ENCODE assay signal across 25 cellular contexts in genomic region chr19:42552086-42553065, GRCh38. TPM values are rescaled to one million over a fixed set of nuclear protein-coding genes. Genes with fewer than 3 reads are reported as not detected.
DNase-seq lines count a peak whose midpoint lies in the region; ATAC-seq and TF ChIP-seq lines count a peak whose summit lies in the region.
"Had no signal": no experiment of that assay in that cellular context is flagged by ENCODE, and none has a peak within 500 bp of the region (broad histone marks: within the 10 kb centered on the region; RNA-seq: fewer than 3 reads in every experiment).

No MANE protein-coding gene starts in this region.

- no peak overlapping the region for H3K27ac Mint-ChIP-seq in activated CD8-positive, alpha-beta memory T cell treated with anti-CD3 and anti-CD28 coated beads, Interleukin-2, amount 10 ng/mL, durations not matched to agents 7 days and 5 days
- no peak overlapping the region for H3K27ac Mint-ChIP-seq in chondrocyte (ENCODE audit: unreplicated experiment)
- H3K27ac Mint-ChIP-seq: GM23338, HFFc6, IgD-negative memory B cell had no signal

- no peak overlapping the region for H2AFZ ChIP-seq in osteoblast (ENCODE audit: low read length)
- H2AFZ ChIP-seq: GM23338 had no signal

- DNase-seq in activated CD8-positive, alpha-beta memory T cell treated with anti-CD3 and anti-CD28 coated beads, Interleukin-2, amount 10 ng/mL, durations not matched to agents 7 days and 5 days, result peak; percentile 31
- no peak for DNase-seq in activated CD8-positive, alpha-beta memory T cell treated with anti-CD3 and anti-CD28 coated beads, Interleukin-2, amount 50 U/mL, for 4 hours
- peak; percentile 47 for DNase-seq in NCI-H526 treated with DMSO at 0.1 percent for 48 hours (lab: John Stamatoyannopoulos, UW)
- peak; percentile 32 for DNase-seq in osteoblast (ENCODE audit: insufficient read length, low spot score, missing footprints)
- peak; percentile 31 for DNase-seq in ureter (ENCODE audit: low spot score)
- no peak for DNase-seq in chondrocyte (ENCODE audit: low spot score)
- DNase-seq: BE2C; CD4-positive, CD25-positive, alpha-beta regulatory T cell; DMS153; DND-41; NCI-H1048; NCI-H1417; NCI-H1694; NCI-H2029 treated with DMSO at 0.1 percent for 48 hours; NCI-H510A; NCI-H774 had no signal

- H3K36me3 Mint-ChIP-seq in activated CD8-positive, alpha-beta memory T cell treated with anti-CD3 and anti-CD28 coated beads, Interleukin-2, amount 10 ng/mL, durations not matched to agents 7 days and 5 days, result no peaks in the 10 kb centered on the region
- H3K36me3 Mint-ChIP-seq in chondrocyte (ENCODE audit: low read depth), result peaks cover 3% of the 10 kb centered on the region
- H3K36me3 Mint-ChIP-seq: IgD-negative memory B cell had no signal

- no peaks in the 10 kb centered on the region for H3K4me1 ChIP-seq in osteoblast (ENCODE audit: insufficient read depth, low read length)
- H3K4me1 ChIP-seq: BE2C, HAP-1, SJCRH30 had no signal

- H3K9me3 ChIP-seq in osteoblast (ENCODE audit: low read depth, low read length), result peaks cover 2% of the 10 kb centered on the region
- H3K9me3 ChIP-seq: BE2C, SJCRH30 had no signal

- H3K9me3 Mint-ChIP-seq in activated CD8-positive, alpha-beta memory T cell treated with anti-CD3 and anti-CD28 coated beads, Interleukin-2, amount 10 ng/mL, durations not matched to agents 7 days and 5 days (ENCODE audit: low read depth), result peaks cover 2% of the 10 kb centered on the region
- H3K9me3 Mint-ChIP-seq in chondrocyte (ENCODE audit: low read depth), result peaks cover 8% of the 10 kb centered on the region

- H3K4me3 Mint-ChIP-seq in activated CD8-positive, alpha-beta memory T cell treated with anti-CD3 and anti-CD28 coated beads, Interleukin-2, amount 10 ng/mL, durations not matched to agents 7 days and 5 days, result no peak overlapping the region
- no peak overlapping the region for H3K4me3 Mint-ChIP-seq in chondrocyte (ENCODE audit: unreplicated experiment)
- H3K4me3 Mint-ChIP-seq: CD4-positive, CD25-positive, alpha-beta regulatory T cell; GM23338; HFFc6 had no signal

- no peak for TF ChIP-seq CTCF in osteoblast (IDR thresholded peaks at IDR 0.05; ENCODE audit: extremely low read depth, low read depth, low read length)
- no peak for TF ChIP-seq CTCF in chondrocyte (IDR thresholded peaks at IDR 0.05)

- no peak overlapping the region for H3K27ac ChIP-seq in osteoblast (ENCODE audit: low read depth, low read length)
- H3K27ac ChIP-seq: 22Rv1, KMS-11, SJCRH30 had no signal

- no peak overlapping the region for H3K4me3 ChIP-seq in osteoblast (ENCODE audit: insufficient read depth, low read length)
- H3K4me3 ChIP-seq: GM23338, HAP-1, SJCRH30 had no signal

- peaks cover 37% of the 10 kb centered on the region for H3K27me3 ChIP-seq in osteoblast (ENCODE audit: insufficient read depth, low read length)
- H3K27me3 ChIP-seq: BE2C had no signal

- H3K4me1 Mint-ChIP-seq in activated CD8-positive, alpha-beta memory T cell treated with anti-CD3 and anti-CD28 coated beads, Interleukin-2, amount 10 ng/mL, durations not matched to agents 7 days and 5 days, result peaks cover 10% of the 10 kb centered on the region
- H3K4me1 Mint-ChIP-seq in chondrocyte (ENCODE audit: low read depth), result no peaks in the 10 kb centered on the region
- H3K4me1 Mint-ChIP-seq: CD4-positive, CD25-positive, alpha-beta regulatory T cell had no signal

- H3K4me2 ChIP-seq in osteoblast (ENCODE audit: insufficient read depth, low read length), result no peak overlapping the region
- H3K4me2 ChIP-seq: GM23338, KMS-11 had no signal

- ATAC-seq in activated CD8-positive, alpha-beta memory T cell treated with anti-CD3 and anti-CD28 coated beads, Interleukin-2, amount 10 ng/mL, durations not matched to agents 7 days and 5 days, result no peak
- ATAC-seq in GM19324 (IDR thresholded peaks at IDR 0.05; ENCODE audit: low FRiP score, unreplicated experiment), result no peak
- ATAC-seq: PC-3 had no signal

- no peaks in the 10 kb centered on the region for H3K36me3 ChIP-seq in osteoblast (ENCODE audit: insufficient read depth, low read length)
- H3K36me3 ChIP-seq: BE2C, HAP-1, SJCRH30 had no signal

- peaks cover 11% of the 10 kb centered on the region for H4K20me1 ChIP-seq in osteoblast (ENCODE audit: insufficient read depth, low read length)

- H3K27me3 Mint-ChIP-seq in activated CD8-positive, alpha-beta memory T cell treated with anti-CD3 and anti-CD28 coated beads, Interleukin-2, amount 10 ng/mL, durations not matched to agents 7 days and 5 days, result peaks cover 35% of the 10 kb centered on the region
- peaks cover 29% of the 10 kb centered on the region for H3K27me3 Mint-ChIP-seq in chondrocyte (ENCODE audit: low read depth)

- H3K79me2 ChIP-seq in osteoblast (ENCODE audit: insufficient read depth, low read length), result no peaks in the 10 kb centered on the region

- CTCF ChIA-PET in activated CD8-positive, alpha-beta memory T cell treated with anti-CD3 and anti-CD28 coated beads, Interleukin-2, amount 10 ng/mL, durations not matched to agents 7 days and 5 days (lab: Charles Lee), result interaction anchor here (0.9 to 1.3 kb wide), 2 partner anchors 14 to 102 kb away, joined by 3 to 5 read pairs; no protein-coding TSS in a partner anchor

RNA-seq across cellular contexts. Expression of gene CEACAM1, which starts 24.1 kb away (rescaled TPM):
- 10 to 100 TPM; 30.0 to 37.0 TPM for total RNA-seq in activated CD8-positive, alpha-beta memory T cell treated with anti-CD3 and anti-CD28 coated beads, Interleukin-2, amount 10 ng/mL, durations not matched to agents 7 days and 5 days
- total RNA-seq in osteoblast (not detected in 2 replicates), ureter (21.6 TPM), chondrocyte (not detected in 3 replicates)
- total RNA-seq: HFFc6, SJCRH30 had no signal

RNA-seq across cellular contexts. Expression of gene CEACAM8, which starts 42.3 kb away (rescaled TPM):
- total RNA-seq in activated CD8-positive, alpha-beta memory T cell treated with anti-CD3 and anti-CD28 coated beads, Interleukin-2, amount 10 ng/mL, durations not matched to agents 7 days and 5 days, result not detected
- not detected in 2 replicates for total RNA-seq in osteoblast
- total RNA-seq in ureter, result not detected
- not detected in 3 replicates for total RNA-seq in chondrocyte
- total RNA-seq: CD4-positive, CD25-positive, alpha-beta regulatory T cell; GM23338; HFFc6; PC-3; SJCRH30 had no signal

Comparison
In these comparisons a context has a peak if more than half of its experiments do, and no peak if none do; other contexts are left out.
1. DNase-seq: peak in activated CD8-positive, alpha-beta memory T cell treated with anti-CD3 and anti-CD28 coated beads, Interleukin-2, amount 10 ng/mL, durations not matched to agents 7 days and 5 days (single experiment), NCI-H526 treated with DMSO at 0.1 percent for 48 hours (single experiment), osteoblast (single experiment) and ureter (single experiment); none in activated CD8-positive, alpha-beta memory T cell treated with anti-CD3 and anti-CD28 coated beads, Interleukin-2, amount 50 U/mL, for 4 hours (single experiment) and chondrocyte (single experiment).
2. RNA of gene CEACAM1, which starts 24.1 kb away (total RNA-seq): 30.0 to 37.0 TPM in activated CD8-positive, alpha-beta memory T cell treated with anti-CD3 and anti-CD28 coated beads, Interleukin-2, amount 10 ng/mL, durations not matched to agents 7 days and 5 days and 21.6 TPM in ureter (single experiment); not detected in chondrocyte and not detected in osteoblast; every median in the first group is over 10 times any median in the second.